ENCODE assay signal across 23 cellular contexts in genomic region chr7:1324028-1324900, GRCh38.
A peak's percentile ranks its signal among the peaks of the same experiment; 100 is the strongest.
DNase-seq lines count a peak whose midpoint lies in the region; ATAC-seq, FAIRE-seq and TF ChIP-seq lines count a peak whose summit lies in the region.
"Had no signal": no experiment of that assay in that cellular context is flagged by ENCODE, and none has a peak within 500 bp of the region (broad histone marks: within the 10 kb centered on the region; RNA-seq: fewer than 3 reads in every experiment).

No MANE protein-coding gene starts in this region.

- H3K9me3 ChIP-seq in SK-N-SH (no peaks in the 10 kb centered on the region; the same call in 1 of the 2 replicates), osteoblast (ENCODE audit: low read depth, low read length) (no peaks in the 10 kb centered on the region)
- H3K9me3 ChIP-seq: BLaER1, SJSA1 had no signal

- peaks cover 85% of the 10 kb centered on the region for H3K27me3 ChIP-seq in SK-N-SH (ENCODE audit: insufficient read depth)
- H3K27me3 ChIP-seq in osteoblast (ENCODE audit: insufficient read depth, low read length) = peaks cover 30% of the 10 kb centered on the region

- no peak overlapping the region for H2AFZ ChIP-seq in SK-N-SH (ENCODE audit: low read depth)
- no peak overlapping the region for H2AFZ ChIP-seq in osteoblast (ENCODE audit: low read length)

- no peaks in the 10 kb centered on the region; the same call in 1 of the 2 replicates for H4K20me1 ChIP-seq in SK-N-SH (ENCODE audit: insufficient read depth)
- no peaks in the 10 kb centered on the region for H4K20me1 ChIP-seq in osteoblast (ENCODE audit: insufficient read depth, low read length)
- H4K20me1 ChIP-seq: BLaER1 had no signal

- POLR2A ChIA-PET in SK-N-SH (lab: Yijun Ruan, JAX) = no interaction called here

- H3K27me3 Mint-ChIP-seq in glutamatergic neuron (ENCODE audit: unreplicated experiment) = peaks cover 7% of the 10 kb centered on the region
- H3K27me3 Mint-ChIP-seq in effector memory CD8-positive, alpha-beta T cell = peaks cover 19 to 31% of the 10 kb centered on the region in 2 donors

- no peak overlapping the region for H3K4me3 Mint-ChIP-seq in glutamatergic neuron (ENCODE audit: unreplicated experiment)
- no peak overlapping the region for H3K4me3 Mint-ChIP-seq in effector memory CD8-positive, alpha-beta T cell
- H3K4me3 Mint-ChIP-seq: CD8-positive, alpha-beta T cell had no signal

- H3K4me1 ChIP-seq in SK-N-SH (ENCODE audit: control insufficient read depth in 1 of 2, insufficient read depth in 2 of 2, low read depth in 1 of 2, low read length in 1 of 2) (no peaks in the 10 kb centered on the region), osteoblast (ENCODE audit: insufficient read depth, low read length) (no peaks in the 10 kb centered on the region)
- H3K4me1 ChIP-seq: SJSA1 had no signal

- H3K36me3 ChIP-seq in SK-N-SH (replicated peaks in 1 of 2; ENCODE audit: control insufficient read depth in 1 of 2, insufficient read depth in 2 of 2, low read length in 1 of 2) (no peaks in the 10 kb centered on the region), osteoblast (ENCODE audit: insufficient read depth, low read length) (no peaks in the 10 kb centered on the region)
- H3K36me3 ChIP-seq: BLaER1, SJSA1 had no signal

- H3F3A ChIP-seq in SK-N-SH (replicated peaks; ENCODE audit: insufficient read depth) = peaks cover 14% of the 10 kb centered on the region

- CTCF ChIA-PET in SK-N-SH (lab: Yijun Ruan, JAX) = interaction anchor here (0.7 to 1.3 kb wide), 4 partner anchors 16 to 61 kb away, joined by 3 to 5 read pairs (median 4); no protein-coding TSS in a partner anchor

- DNase-seq in SK-N-SH (peak; percentile 33), glutamatergic neuron (peak; percentile 16), osteoblast (ENCODE audit: insufficient read length, low spot score, missing footprints) (peak; percentile 31), C1 segment of cervical spinal cord (lab: John Stamatoyannopoulos, UW) (no peak), frontal cortex (ENCODE audit: low spot score in 2 of 2) (no peak)
- no peak for DNase-seq in effector memory CD8-positive, alpha-beta T cell
- DNase-seq: ACHN; CD8-positive, alpha-beta T cell; DND-41; HCEC 1CT; MV-4-11; NCI-H1694; NCI-H2081; NCI-H2171; NCI-H345; NCI-H524; NCI-H82 had no signal

- no peak for TF ChIP-seq CTCF in SK-N-SH (IDR thresholded peaks at IDR 0.05)
- no peak for TF ChIP-seq CTCF in glutamatergic neuron (IDR thresholded peaks at IDR 0.05; ENCODE audit: partially characterized antibody, unreplicated experiment)
- TF ChIP-seq CTCF in osteoblast (IDR thresholded peaks at IDR 0.05; ENCODE audit: extremely low read depth, low read depth, low read length) = no peak

- no peak overlapping the region for H3K4me3 ChIP-seq in SK-N-SH (ENCODE audit: low read depth in 2 of 2, low read length in 1 of 2)
- H3K4me3 ChIP-seq in osteoblast (ENCODE audit: insufficient read depth, low read length) = no peak overlapping the region
- H3K4me3 ChIP-seq: BLaER1, GM12878, SJSA1 had no signal

- ATAC-seq in SK-N-SH treated with all-trans-retinoic acid at 6 μM for 48 hours (no peak; the same call in 2 of the 3 replicates), GM18520 (IDR thresholded peaks at IDR 0.05; ENCODE audit: unreplicated experiment) (no peak)
- no peak for ATAC-seq in effector memory CD8-positive, alpha-beta T cell (replicated peaks)
- ATAC-seq: CD8-positive, alpha-beta T cell; GM12878 had no signal

- peaks cover 12% of the 10 kb centered on the region for H3K4me1 Mint-ChIP-seq in glutamatergic neuron (ENCODE audit: low read depth, unreplicated experiment)
- no peaks in the 10 kb centered on the region for H3K4me1 Mint-ChIP-seq in effector memory CD8-positive, alpha-beta T cell (ENCODE audit: low read depth in 2 of 2)

- FAIRE-seq in frontal cortex (lab: Jason Lieb, UNC) = no peak
- FAIRE-seq: GM12878 had no signal

- H3K9me2 ChIP-seq in SK-N-SH = no peaks in the 10 kb centered on the region

- H3K36me3 Mint-ChIP-seq in glutamatergic neuron (ENCODE audit: unreplicated experiment) = no peaks in the 10 kb centered on the region
- no peaks in the 10 kb centered on the region for H3K36me3 Mint-ChIP-seq in effector memory CD8-positive, alpha-beta T cell (ENCODE audit: insufficient read depth)
- H3K36me3 Mint-ChIP-seq: CD8-positive, alpha-beta T cell had no signal

- peaks cover 8% of the 10 kb centered on the region for H3K9me3 Mint-ChIP-seq in glutamatergic neuron (ENCODE audit: unreplicated experiment)
- no peaks in the 10 kb centered on the region for H3K9me3 Mint-ChIP-seq in effector memory CD8-positive, alpha-beta T cell
- H3K9me3 Mint-ChIP-seq: CD8-positive, alpha-beta T cell had no signal

- H3K4me2 ChIP-seq in SK-N-SH (no peak overlapping the region), osteoblast (ENCODE audit: insufficient read depth, low read length) (no peak overlapping the region)
- H3K4me2 ChIP-seq: BLaER1 had no signal

- no peak overlapping the region for H3K9ac ChIP-seq in SK-N-SH
- H3K9ac ChIP-seq: BLaER1 had no signal

- TF ChIP-seq RAD21 in SK-N-SH (IDR thresholded peaks at IDR 0.05; ENCODE audit: low read length) = no peak

- no peak overlapping the region for H3K27ac Mint-ChIP-seq in glutamatergic neuron (ENCODE audit: unreplicated experiment)
- H3K27ac Mint-ChIP-seq in effector memory CD8-positive, alpha-beta T cell = no peak overlapping the region
- H3K27ac Mint-ChIP-seq: CD8-positive, alpha-beta T cell had no signal

- WGBS in SK-N-SH (ENCODE audit: low lambda C conversion rate) = 17% methylated on average over 21 of the region's 30 CpGs

- H3K27ac ChIP-seq in SK-N-SH (ENCODE audit: low read depth in 2 of 2, low read length in 1 of 2) (no peak overlapping the region), osteoblast (ENCODE audit: low read depth, low read length) (no peak overlapping the region)
- H3K27ac ChIP-seq: 22Rv1, BLaER1, SJSA1 had no signal

- H3K79me2 ChIP-seq in SK-N-SH (ENCODE audit: insufficient read depth) = no peaks in the 10 kb centered on the region
- H3K79me2 ChIP-seq in osteoblast (ENCODE audit: insufficient read depth, low read length) = no peaks in the 10 kb centered on the region

- TF ChIP-seq EP300 in SK-N-SH (IDR thresholded peaks at IDR 0.05; ENCODE audit: borderline replicate concordance in 1 of 2, low read depth in 1 of 2, low read length in 1 of 2) = no peak

TF ChIP-seq in SK-N-SH, 30 proteins besides CTCF, POLR2A, EP300 and RAD21 (continues in another document):
- TF ChIP-seq RCOR1 (IDR thresholded peaks at IDR 0.05; ENCODE audit: low read length) (no peak), FOXJ3 (CRISPR knock-in tag; IDR thresholded peaks at IDR 0.05) (no peak), JUND (IDR thresholded peaks at IDR 0.05) (no peak), TAF1 (IDR thresholded peaks at IDR 0.05; ENCODE audit: borderline replicate concordance, low read depth, low read length) (no peak), USF1 (IDR thresholded peaks at IDR 0.05; ENCODE audit: borderline replicate concordance, low read depth) (no peak), MEF2A (IDR thresholded peaks at IDR 0.05; ENCODE audit: borderline replicate concordance, low read depth) (no peak), RFX5 (IDR thresholded peaks at IDR 0.05; ENCODE audit: low read length) (no peak)

TF ChIP-seq in SK-N-SH treated with all-trans-retinoic acid at 6 μM for 48 hours, 23 proteins besides CTCF, POLR2A, EP300 and RAD21 (continues in another document):
- TF ChIP-seq ESRRG (CRISPR knock-in tag; IDR thresholded peaks at IDR 0.05) = no peak
- TF ChIP-seq CREB5 (CRISPR knock-in tag; IDR thresholded peaks at IDR 0.05; ENCODE audit: low read depth) = no peak
- TF ChIP-seq POU6F1 (CRISPR knock-in tag; IDR thresholded peaks at IDR 0.05; ENCODE audit: borderline replicate concordance, low read depth) = no peak
- TF ChIP-seq SNAI2 (CRISPR knock-in tag; IDR thresholded peaks at IDR 0.05) = no peak
- no peak for TF ChIP-seq PATZ1 (CRISPR knock-in tag; IDR thresholded peaks at IDR 0.05; ENCODE audit: borderline replicate concordance)
- TF ChIP-seq TCF4 (CRISPR knock-in tag; IDR thresholded peaks at IDR 0.05; ENCODE audit: borderline replicate concordance) = no peak
- no peak for TF ChIP-seq RARB (CRISPR knock-in tag; IDR thresholded peaks at IDR 0.05)
- no peak for TF ChIP-seq ISL1 (CRISPR knock-in tag; IDR thresholded peaks at IDR 0.05)

Comparison
In these comparisons a context has a peak if more than half of its experiments do, and no peak if none do; other contexts are left out.
1. DNase-seq: peak in SK-N-SH (single experiment), glutamatergic neuron (single experiment) and osteoblast (single experiment); none in C1 segment of cervical spinal cord (0 of 14), frontal cortex (0 of 2) and effector memory CD8-positive, alpha-beta T cell (0 of 3).